ENCODE assay signal across 27 cellular contexts in genomic region chr6:164051427-164051826, GRCh38.
"Had no signal": no experiment of that assay in that cellular context is flagged by ENCODE, and none has a peak within 500 bp of the region (broad histone marks: within the 10 kb centered on the region; RNA-seq: fewer than 3 reads in every experiment).

No MANE protein-coding gene starts in this region.

- ATAC-seq: activated CD4-positive, alpha-beta T cell treated with anti-CD3 and anti-CD28 coated beads for 36 hours; activated T-helper 17 cell treated with anti-CD3 and anti-CD28 coated beads, Interleukin-2, amount 50 U/mL, for 72 hours; T-cell had no signal

- H3K4me3 Mint-ChIP-seq: activated CD4-positive, alpha-beta memory T cell treated with anti-CD3 and anti-CD28 coated beads, Interleukin-2, amount 10 ng/mL, durations not matched to agents 7 days and 5 days; activated CD4-positive, alpha-beta T cell treated with anti-CD3 and anti-CD28 coated beads for 36 hours; activated naive CD4-positive, alpha-beta T cell treated with anti-CD3 and anti-CD28 coated beads for 36 hours; activated naive CD8-positive, alpha-beta T cell; activated T-helper 17 cell treated with anti-CD3 and anti-CD28 coated beads, Interleukin-2, amount 50 U/mL, for 72 hours; brain; T-cell had no signal

- H3K9me3 Mint-ChIP-seq: activated CD4-positive, alpha-beta memory T cell treated with anti-CD3 and anti-CD28 coated beads, Interleukin-2, amount 10 ng/mL, durations not matched to agents 7 days and 5 days; activated naive CD4-positive, alpha-beta T cell treated with anti-CD3 and anti-CD28 coated beads for 36 hours; activated T-helper 17 cell treated with anti-CD3 and anti-CD28 coated beads, Interleukin-2, amount 50 U/mL, for 72 hours; T-cell had no signal

- H3K27ac ChIP-seq: cardiac muscle cell, Peyer's patch, SK-N-MC, WERI-Rb-1 had no signal

- H3K36me3 Mint-ChIP-seq: activated naive CD8-positive, alpha-beta T cell; T-cell had no signal

- H3K4me1 Mint-ChIP-seq: activated CD4-positive, alpha-beta memory T cell treated with anti-CD3 and anti-CD28 coated beads, Interleukin-2, amount 10 ng/mL, durations not matched to agents 7 days and 5 days; activated CD4-positive, alpha-beta T cell treated with anti-CD3 and anti-CD28 coated beads for 36 hours; activated T-helper 17 cell treated with anti-CD3 and anti-CD28 coated beads, Interleukin-2, amount 50 U/mL, for 72 hours; T-cell had no signal

- DNase-seq: activated CD4-positive, alpha-beta memory T cell treated with anti-CD3 and anti-CD28 coated beads, Interleukin-2, amount 10 ng/mL, durations not matched to agents 7 days and 5 days; activated CD4-positive, alpha-beta T cell treated with anti-CD3 and anti-CD28 coated beads for 36 hours; activated CD4-positive, alpha-beta T cell treated with anti-CD3 and anti-CD28 coated beads, Interleukin-2, amount 50 U/mL, for 1 hour; activated gamma-delta T cell; activated naive CD4-positive, alpha-beta T cell treated with anti-CD3 and anti-CD28 coated beads for 36 hours; activated T-cell treated with anti-CD3 and anti-CD28 coated beads for 4 hours; activated T-cell treated with anti-CD3 and anti-CD28 coated beads, Interleukin-2, amount 50 U/mL, for 48 hours; amygdala; Kasumi-1; KBM-7; NCI-H1048; NCI-H146; NCI-H187 treated with DMSO at 0.1 percent for 48 hours; NCI-H2081 treated with DMSO at 0.1 percent for 48 hours; NCI-H446; NCI-H524; Peyer's patch; T-cell; T-helper 2 cell; T1000; WERI-Rb-1 had no signal

- H3K9me3 ChIP-seq: Peyer's patch had no signal

- FAIRE-seq: astrocyte had no signal

- H3K4me3 ChIP-seq: cardiac muscle cell, Peyer's patch, SK-N-MC had no signal

- H3K27me3 ChIP-seq: cardiac muscle cell, Peyer's patch had no signal

- H3K4me1 ChIP-seq: Peyer's patch had no signal

- H3K36me3 ChIP-seq: cardiac muscle cell, Peyer's patch, WERI-Rb-1 had no signal

- H3K27me3 Mint-ChIP-seq: activated CD4-positive, alpha-beta memory T cell treated with anti-CD3 and anti-CD28 coated beads, Interleukin-2, amount 10 ng/mL, durations not matched to agents 7 days and 5 days; brain had no signal

- H3K27ac Mint-ChIP-seq: activated CD4-positive, alpha-beta memory T cell treated with anti-CD3 and anti-CD28 coated beads, Interleukin-2, amount 10 ng/mL, durations not matched to agents 7 days and 5 days; activated CD4-positive, alpha-beta T cell treated with anti-CD3 and anti-CD28 coated beads for 36 hours; activated naive CD4-positive, alpha-beta T cell treated with anti-CD3 and anti-CD28 coated beads for 36 hours; activated naive CD8-positive, alpha-beta T cell; activated T-helper 17 cell treated with anti-CD3 and anti-CD28 coated beads, Interleukin-2, amount 50 U/mL, for 72 hours; brain; T-cell had no signal
